24 cellular contexts compared by ENCODE assay signal in the genomic region with DNA sequence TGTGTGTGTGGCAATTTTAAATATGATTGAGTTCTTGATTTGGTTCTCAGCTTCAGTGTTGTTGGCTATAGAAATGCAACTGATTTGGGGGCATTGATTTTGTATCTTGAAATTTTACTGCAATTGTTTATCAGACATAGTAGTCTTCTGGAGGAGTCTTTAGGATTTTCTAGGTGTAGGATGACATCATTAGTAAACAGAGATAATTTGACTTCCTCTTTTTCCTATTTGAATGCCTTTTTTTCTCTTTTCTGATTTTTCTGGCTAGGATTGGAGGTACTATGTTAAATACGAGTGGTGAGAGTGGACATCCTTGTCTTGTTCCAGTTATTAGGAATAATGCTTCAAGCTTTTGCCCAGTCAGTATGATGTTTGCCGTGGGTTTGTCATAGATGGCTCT.
DNase-seq lines count a peak whose midpoint lies in the region; ATAC-seq, FAIRE-seq and TF ChIP-seq lines count a peak whose summit lies in the region.
"Had no signal": no experiment of that assay in that cellular context is flagged by ENCODE, and none has a peak within 500 bp of the region (broad histone marks: within the 10 kb centered on the region; RNA-seq: fewer than 3 reads in every experiment).

No MANE protein-coding gene starts in this region.

- H3K9ac ChIP-seq in HepG2 (ENCODE audit: insufficient read depth, low read depth, low read length) (no peak overlapping the region), K562 (ENCODE audit: insufficient read depth in 1 of 2, low read depth in 2 of 2, low read length in 2 of 2) (no peak overlapping the region)
- H3K9ac ChIP-seq: BLaER1 treated with 17β-estradiol and CSF1 and Interleukin-3, amounts not matched to agents 10 nM and 100 nM; GM23248 had no signal

- FAIRE-seq in HepG2 (lab: Jason Lieb, UNC): no peak
- FAIRE-seq in K562 (lab: Jason Lieb, UNC): no peak
- FAIRE-seq: A549, D721Med, GM18507, H1 had no signal

- H2AFZ ChIP-seq in HepG2 (ENCODE audit: low read length) (no peak overlapping the region), K562 (ENCODE audit: low read depth, low read length) (no peak overlapping the region)
- H2AFZ ChIP-seq: GM23248 had no signal

- intact Hi-C loops in HepG2 (cut with micrococcal nuclease; ENCODE audit: unreplicated experiment): no loop called here
- intact Hi-C loops in right lobe of liver (cut with DNase I): no loop called here
- intact Hi-C loops in K562 (cut with micrococcal nuclease): no loop called here

- DNase-seq in HepG2 (ENCODE audit: low spot score) (no peak), right lobe of liver (no peak), OCI-M1 (lab: John Stamatoyannopoulos, UW) (peak; percentile 0), K562 (ENCODE audit: extremely low read depth in 1 of 4, low spot score in 3 of 4) (no peak)
- DNase-seq: 8988T; ACHN; AML-193; BE2C; CD4-positive, alpha-beta T cell; CD8-positive, alpha-beta memory T cell; DMS 273 treated with DMSO at 0.1 percent for 48 hours; DMS79; EL; GDM1; GM23248; H7; HCEC 1CT had no signal

- CTCF ChIA-PET in HepG2 (lab: Yijun Ruan, JAX; ENCODE audit: low intra/inter-chr PET ratio, low total read pairs) (no interaction called here), K562 (lab: Yijun Ruan, JAX; ENCODE audit: low intra/inter-chr PET ratio) (no interaction called here)

- H3K9me3 ChIP-seq in HepG2 (ENCODE audit: low read length): no peaks in the 10 kb centered on the region
- H3K9me3 ChIP-seq in right lobe of liver: no peaks in the 10 kb centered on the region
- H3K9me3 ChIP-seq in K562 (replicated peaks; ENCODE audit: control insufficient read depth, insufficient read depth, low read depth, low read length): no peaks in the 10 kb centered on the region
- H3K9me3 ChIP-seq: A549; BE2C; BLaER1 treated with 17β-estradiol and CSF1 and Interleukin-3, amounts not matched to agents 10 nM and 100 nM had no signal

- TF ChIP-seq POLR2A in HepG2 (IDR thresholded peaks at IDR 0.05; ENCODE audit: insufficient read depth in 1 of 2, low read depth in 2 of 2, low read length in 2 of 2): no peak
- TF ChIP-seq POLR2A in right lobe of liver (IDR thresholded peaks at IDR 0.05): no peak
- TF ChIP-seq POLR2A in K562 (conservative IDR thresholded peaks at IDR 0.05): no peak

- ATAC-seq in HepG2: no peak
- no peak for ATAC-seq in right lobe of liver
- no peak for ATAC-seq in K562
- no peak for ATAC-seq in HG03045 (IDR thresholded peaks at IDR 0.05; ENCODE audit: unreplicated experiment)
- no peak for ATAC-seq in GM19351 (IDR thresholded peaks at IDR 0.05; ENCODE audit: unreplicated experiment)
- ATAC-seq: A549 had no signal

- 2% methylated on average over 2 of the region's 2 CpGs for WGBS in HepG2 (ENCODE audit: low lambda C conversion rate)
- WGBS in right lobe of liver (ENCODE audit: insufficient coverage, low coverage, low lambda C conversion rate, missing lambda C conversion rate): 45% methylated on average over 2 of the region's 2 CpGs
- 0% methylated on average over 2 of the region's 2 CpGs for WGBS in K562 (ENCODE audit: insufficient coverage, low coverage, missing lambda C conversion rate)

- H3K4me1 ChIP-seq in HepG2 (ENCODE audit: insufficient read depth, low read length) (no peaks in the 10 kb centered on the region), right lobe of liver (no peaks in the 10 kb centered on the region), K562 (replicated peaks in 1 of 2; ENCODE audit: control insufficient read depth in 2 of 2, insufficient read depth in 2 of 2, low read length in 2 of 2) (no peaks in the 10 kb centered on the region)
- H3K4me1 ChIP-seq: A549; BLaER1 treated with 17β-estradiol and CSF1 and Interleukin-3, amounts not matched to agents 10 nM and 100 nM had no signal

- H3K36me3 ChIP-seq in HepG2 (replicated peaks in 1 of 2; ENCODE audit: control insufficient read depth in 1 of 2, insufficient read depth in 2 of 2, low read length in 2 of 2) (no peaks in the 10 kb centered on the region), right lobe of liver (no peaks in the 10 kb centered on the region), K562 (ENCODE audit: control insufficient read depth, insufficient read depth, low read length) (no peaks in the 10 kb centered on the region)
- H3K36me3 ChIP-seq: BE2C; BLaER1 treated with 17β-estradiol and CSF1 and Interleukin-3, amounts not matched to agents 10 nM and 100 nM had no signal

- H3K4me3 ChIP-seq in HepG2 (replicated peaks in 1 of 3; ENCODE audit: insufficient read depth in 1 of 3, low read depth in 2 of 3, low read length in 3 of 3) (no peak overlapping the region), right lobe of liver (no peak overlapping the region), K562 (no peak overlapping the region)
- H3K4me3 ChIP-seq: A549; BLaER1 treated with 17β-estradiol and CSF1 and Interleukin-3, amounts not matched to agents 10 nM and 100 nM; GM23248 had no signal

- in situ Hi-C loops in HepG2 (cut with HindIII; ENCODE audit: extremely low pct_ligation_motif_present, low pct_unique_long_range_greater_than_20kb): no loop called here
- in situ Hi-C loops in K562 (cut with MboI): no loop called here

- TF ChIP-seq EP300 in HepG2 (IDR thresholded peaks at IDR 0.05; ENCODE audit: low read depth in 2 of 2, low read length in 2 of 2): no peak
- no peak for TF ChIP-seq EP300 in HepG2 (CRISPR knock-in tag; IDR thresholded peaks at IDR 0.05; ENCODE audit: borderline replicate concordance)
- no peak for TF ChIP-seq EP300 in K562 (IDR thresholded peaks at IDR 0.05; ENCODE audit: low read length)

- TF ChIP-seq CTCF in HepG2 (CRISPR knock-in tag; IDR thresholded peaks at IDR 0.05): no peak
- TF ChIP-seq CTCF in right lobe of liver (IDR thresholded peaks at IDR 0.05): no peak
- TF ChIP-seq CTCF in K562 (IDR thresholded peaks at IDR 0.05 in 2 of 3, conservative IDR thresholded peaks at IDR 0.05 in 1 of 3; ENCODE audit: insufficient read depth in 2 of 3, low read depth in 1 of 3, low read length in 3 of 3): no peak

- H3K79me2 ChIP-seq in HepG2 (ENCODE audit: insufficient read depth, low read length): no peaks in the 10 kb centered on the region
- no peaks in the 10 kb centered on the region for H3K79me2 ChIP-seq in K562 (ENCODE audit: control insufficient read depth, insufficient read depth, low read length)

- no peaks in the 10 kb centered on the region for H3K27me3 ChIP-seq in HepG2 (ENCODE audit: control insufficient read depth in 1 of 2, insufficient read depth in 2 of 2, low read length in 2 of 2)
- H3K27me3 ChIP-seq in right lobe of liver: no peaks in the 10 kb centered on the region
- no peaks in the 10 kb centered on the region for H3K27me3 ChIP-seq in K562 (ENCODE audit: control insufficient read depth in 2 of 2, insufficient read depth in 2 of 2, low read length in 2 of 2)
- H3K27me3 ChIP-seq: BE2C; BLaER1 treated with 17β-estradiol and CSF1 and Interleukin-3, amounts not matched to agents 10 nM and 100 nM had no signal

- BruUV-seq in HepG2 (replicated peaks; lab: Mats Ljungman, UMichigan) (no TSS peak), K562 (replicated peaks; lab: Mats Ljungman, UMichigan) (no TSS peak)

- TF ChIP-seq RAD21 in HepG2 (CRISPR knock-in tag; IDR thresholded peaks at IDR 0.05): no peak
- no peak for TF ChIP-seq RAD21 in K562 (CRISPR knock-in tag; conservative IDR thresholded peaks at IDR 0.05 in 1 of 2, IDR thresholded peaks at IDR 0.05 in 1 of 2)

- H3K4me2 ChIP-seq in HepG2 (ENCODE audit: low read depth, low read length) (no peak overlapping the region), K562 (ENCODE audit: insufficient read depth, low read length) (no peak overlapping the region)
- H3K4me2 ChIP-seq: A549; BLaER1 treated with 17β-estradiol and CSF1 and Interleukin-3, amounts not matched to agents 10 nM and 100 nM had no signal

- POLR2A ChIA-PET in HepG2 (lab: Yijun Ruan, JAX) (no interaction called here), K562 (lab: Yijun Ruan, JAX) (no interaction called here)

- no peaks in the 10 kb centered on the region for H3K9me1 ChIP-seq in K562 (ENCODE audit: control insufficient read depth, insufficient read depth, low read length)

- H4K20me1 ChIP-seq in HepG2 (ENCODE audit: insufficient read depth, low read length) (no peaks in the 10 kb centered on the region), K562 (replicated peaks; ENCODE audit: control insufficient read depth, insufficient read depth, low read length) (no peaks in the 10 kb centered on the region)
- H4K20me1 ChIP-seq: BLaER1 treated with 17β-estradiol and CSF1 and Interleukin-3, amounts not matched to agents 10 nM and 100 nM had no signal

- H3K27ac ChIP-seq in HepG2 (ENCODE audit: extremely low read length, insufficient read depth, low read length) (no peak overlapping the region), right lobe of liver (no peak overlapping the region), K562 (ENCODE audit: extremely low read depth, low read depth, low read length) (no peak overlapping the region)
- H3K27ac ChIP-seq: A549; BLaER1 treated with 17β-estradiol and CSF1 and Interleukin-3, amounts not matched to agents 10 nM and 100 nM; GM23248 had no signal

TF ChIP-seq in HepG2, 621 proteins besides CTCF, POLR2A, EP300 and RAD21:
- TF ChIP-seq SP2 (CRISPR knock-in tag; IDR thresholded peaks at IDR 0.05) (no peak), XRCC5 (optimal IDR thresholded peaks at IDR 0.05; ENCODE audit: low read length) (no peak), ATF7 (IDR thresholded peaks at IDR 0.05) (peak; percentile 81), ATF7 (CRISPR knock-in tag; IDR thresholded peaks at IDR 0.05) (no peak)

TF ChIP-seq in K562, 482 proteins besides CTCF, POLR2A, EP300 and RAD21:
- TF ChIP-seq SPI1 (IDR thresholded peaks at IDR 0.05; ENCODE audit: borderline replicate concordance, low read depth, low read length): peak; percentile 18; the same call in 1 of the 2 replicates
- 0 out of 4 replicates have a peak, but pooled peaks of 1 of the 2 experiments have one; percentile 24 for TF ChIP-seq FOXA3 (CRISPR knock-in tag; conservative IDR thresholded peaks at IDR 0.05 in 1 of 2, IDR thresholded peaks at IDR 0.05 in 1 of 2)
- TF ChIP-seq, protein P1, sequence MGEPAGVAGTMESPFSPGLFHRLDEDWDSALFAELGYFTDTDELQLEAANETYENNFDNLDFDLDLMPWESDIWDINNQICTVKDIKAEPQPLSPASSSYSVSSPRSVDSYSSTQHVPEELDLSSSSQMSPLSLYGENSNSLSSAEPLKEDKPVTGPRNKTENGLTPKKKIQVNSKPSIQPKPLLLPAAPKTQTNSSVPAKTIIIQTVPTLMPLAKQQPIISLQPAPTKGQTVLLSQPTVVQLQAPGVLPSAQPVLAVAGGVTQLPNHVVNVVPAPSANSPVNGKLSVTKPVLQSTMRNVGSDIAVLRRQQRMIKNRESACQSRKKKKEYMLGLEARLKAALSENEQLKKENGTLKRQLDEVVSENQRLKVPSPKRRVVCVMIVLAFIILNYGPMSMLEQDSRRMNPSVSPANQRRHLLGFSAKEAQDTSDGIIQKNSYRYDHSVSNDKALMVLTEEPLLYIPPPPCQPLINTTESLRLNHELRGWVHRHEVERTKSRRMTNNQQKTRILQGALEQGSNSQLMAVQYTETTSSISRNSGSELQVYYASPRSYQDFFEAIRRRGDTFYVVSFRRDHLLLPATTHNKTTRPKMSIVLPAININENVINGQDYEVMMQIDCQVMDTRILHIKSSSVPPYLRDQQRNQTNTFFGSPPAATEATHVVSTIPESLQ (CRISPR knock-in tag; IDR thresholded peaks at IDR 0.05): no peak
- TF ChIP-seq ATF7 (IDR thresholded peaks at IDR 0.05): 0 out of 2 replicates have a peak, but pooled peaks have one; percentile 13
TF ChIP-seq in K562: peak in this region for 3.
